In the genomic region with DNA sequence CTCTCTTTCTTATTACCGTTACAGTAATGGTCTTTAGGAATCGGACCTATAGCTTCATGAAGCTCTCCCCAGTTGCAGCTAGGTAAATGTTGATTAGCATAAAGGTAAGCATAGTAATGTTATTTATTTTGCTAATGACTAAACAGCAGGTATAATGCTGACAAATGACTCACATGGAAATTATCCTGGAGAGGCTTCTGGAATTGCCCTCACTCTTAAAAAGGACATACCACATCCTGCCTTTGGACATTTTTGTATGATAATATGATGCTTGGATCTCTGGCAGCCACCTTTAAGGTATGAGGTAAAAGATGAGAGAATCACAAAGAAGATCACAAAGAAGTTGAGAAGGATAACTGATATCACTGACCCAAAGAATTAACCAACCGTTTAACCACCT, we compare ENCODE assay signal across 32 cellular contexts.
"Had no signal": no experiment of that assay in that cellular context is flagged by ENCODE, and none has a peak within 500 bp of the region (broad histone marks: within the 10 kb centered on the region; RNA-seq: fewer than 3 reads in every experiment).

No MANE protein-coding gene starts in this region.

- H3K4me3 ChIP-seq: ascending aorta, Peyer's patch had no signal

- H3K27me3 ChIP-seq: ascending aorta, Peyer's patch had no signal

- H3K4me1 ChIP-seq: ascending aorta, Peyer's patch had no signal

- H3K27me3 Mint-ChIP-seq: activated B cell treated with CpG ODN at 0.5 μM for 24 hours; activated CD4-positive, alpha-beta memory T cell treated with anti-CD3 and anti-CD28 coated beads, Interleukin-2, amount 10 ng/mL, durations not matched to agents 7 days and 5 days; activated naive CD8-positive, alpha-beta T cell treated with anti-CD3 and anti-CD28 coated beads for 36 hours; activated T-helper 17 cell treated with anti-CD3 and anti-CD28 coated beads, Interleukin-2, amount 50 U/mL, for 72 hours had no signal

- H3K36me3 Mint-ChIP-seq: activated naive CD8-positive, alpha-beta T cell treated with anti-CD3 and anti-CD28 coated beads for 36 hours had no signal

- DNase-seq: activated B cell treated with CpG ODN at 0.5 μM for 24 hours; activated CD4-positive, alpha-beta memory T cell treated with anti-CD3 and anti-CD28 coated beads, Interleukin-2, amount 10 ng/mL, durations not matched to agents 7 days and 5 days; activated CD4-positive, alpha-beta T cell treated with anti-CD3 and anti-CD28 coated beads for 48 hours; activated CD4-positive, CD25-positive, alpha-beta regulatory T cell treated with anti-CD3 and anti-CD28 coated beads, Interleukin-2, amount 50 U/mL, for 72 hours; activated effector memory CD4-positive, alpha-beta T cell treated with anti-CD3 and anti-CD28 coated beads, Interleukin-2, amount 50 U/mL, for 16 hours; activated naive CD4-positive, alpha-beta T cell; activated naive CD4-positive, alpha-beta T cell treated with anti-CD3 and anti-CD28 coated beads, Interleukin-2, amount 50 U/mL, for 16 hours; activated naive CD8-positive, alpha-beta T cell treated with anti-CD3 and anti-CD28 coated beads for 36 hours; activated T-cell treated with anti-CD3 and anti-CD28 coated beads, Interleukin-2, amount 50 U/mL, for 1 hour; activated T-cell treated with anti-CD3 and anti-CD28 coated beads, Interleukin-2, amount 50 U/mL, for 72 hours; amygdala; caudate nucleus; MM.1S; MV-4-11; NCI-H1092; NCI-H1436 treated with DMSO at 0.1 percent for 48 hours; NCI-H1694 treated with DMSO at 0.1 percent for 48 hours; NCI-H2029; NCI-H345; NCI-H524 treated with DMSO at 0.1 percent for 48 hours; Peyer's patch; RPMI8226; SIG-M5; T-helper 1 cell; T-helper 2 cell; T-helper 9 cell had no signal

- H3K36me3 ChIP-seq: ascending aorta, Peyer's patch had no signal

- H3K27ac Mint-ChIP-seq: activated B cell treated with CpG ODN at 0.5 μM for 24 hours; activated CD4-positive, alpha-beta memory T cell treated with anti-CD3 and anti-CD28 coated beads, Interleukin-2, amount 10 ng/mL, durations not matched to agents 7 days and 5 days; activated naive CD8-positive, alpha-beta T cell treated with anti-CD3 and anti-CD28 coated beads for 36 hours; activated T-cell treated with anti-CD3 and anti-CD28 coated beads, Interleukin-2, amount 50 U/mL, for 72 hours; activated T-helper 17 cell treated with anti-CD3 and anti-CD28 coated beads, Interleukin-2, amount 50 U/mL, for 72 hours had no signal

- H3K9me3 ChIP-seq: ascending aorta, Peyer's patch had no signal

- H3K4me1 Mint-ChIP-seq: activated B cell treated with CpG ODN at 0.5 μM for 24 hours; activated CD4-positive, alpha-beta memory T cell treated with anti-CD3 and anti-CD28 coated beads, Interleukin-2, amount 10 ng/mL, durations not matched to agents 7 days and 5 days; activated naive CD8-positive, alpha-beta T cell treated with anti-CD3 and anti-CD28 coated beads for 36 hours; activated T-helper 17 cell treated with anti-CD3 and anti-CD28 coated beads, Interleukin-2, amount 50 U/mL, for 72 hours had no signal

- H3K9me3 Mint-ChIP-seq: activated B cell treated with CpG ODN at 0.5 μM for 24 hours; activated CD4-positive, alpha-beta memory T cell treated with anti-CD3 and anti-CD28 coated beads, Interleukin-2, amount 10 ng/mL, durations not matched to agents 7 days and 5 days; activated naive CD8-positive, alpha-beta T cell treated with anti-CD3 and anti-CD28 coated beads for 36 hours had no signal

- ATAC-seq: activated T-cell treated with anti-CD3 and anti-CD28 coated beads, Interleukin-2, amount 50 U/mL, for 72 hours; activated T-helper 17 cell treated with anti-CD3 and anti-CD28 coated beads, Interleukin-2, amount 50 U/mL, for 72 hours; Right ventricle myocardium inferior; SK-N-SH treated with all-trans-retinoic acid at 6 μM for 48 hours had no signal

- H3K9ac ChIP-seq: KMS-11 had no signal

- H3K4me3 Mint-ChIP-seq: activated B cell treated with CpG ODN at 0.5 μM for 24 hours; activated CD4-positive, alpha-beta memory T cell treated with anti-CD3 and anti-CD28 coated beads, Interleukin-2, amount 10 ng/mL, durations not matched to agents 7 days and 5 days; activated naive CD8-positive, alpha-beta T cell treated with anti-CD3 and anti-CD28 coated beads for 36 hours; activated T-cell treated with anti-CD3 and anti-CD28 coated beads, Interleukin-2, amount 50 U/mL, for 72 hours; activated T-helper 17 cell treated with anti-CD3 and anti-CD28 coated beads, Interleukin-2, amount 50 U/mL, for 72 hours had no signal

- H3K4me2 ChIP-seq: KMS-11 had no signal

- H3K27ac ChIP-seq: ascending aorta, KMS-11, Peyer's patch, VCaP had no signal
